27 cellular contexts compared by ENCODE assay signal in genomic region chr17:6551356-6551755, GRCh38. TPM values are rescaled to one million over a fixed set of nuclear protein-coding genes. Genes with fewer than 3 reads are reported as not detected.
DNase-seq lines count a peak whose midpoint lies in the region; ATAC-seq, FAIRE-seq and TF ChIP-seq lines count a peak whose summit lies in the region.
"Had no signal": no experiment of that assay in that cellular context is flagged by ENCODE, and none has a peak within 500 bp of the region (broad histone marks: within the 10 kb centered on the region; RNA-seq: fewer than 3 reads in every experiment).

No MANE protein-coding gene starts in this region.

- H3K4me2 ChIP-seq in keratinocyte (ENCODE audit: control insufficient read depth, extremely low read depth, insufficient read depth, low read depth, low read length), result peak overlapping the region; percentile 85
- H3K4me2 ChIP-seq: GM23338, neural progenitor cell, smooth muscle cell had no signal

- no peaks in the 10 kb centered on the region for H3K9me3 ChIP-seq in keratinocyte (ENCODE audit: control insufficient read depth, low read depth, low read length)
- H3K9me3 ChIP-seq in suprapubic skin, result no peaks in the 10 kb centered on the region
- H3K9me3 ChIP-seq: adrenal gland, pancreas, tibial artery had no signal

- CTCF ChIA-PET in Calu3 (lab: Charles Lee), result no interaction called here
- CTCF ChIA-PET in activated CD4-positive, alpha-beta memory T cell treated with anti-CD3 and anti-CD28 coated beads for 36 hours (lab: Charles Lee), result no interaction called here

- H3K9me3 Mint-ChIP-seq in Calu3 (ENCODE audit: low read depth, unreplicated experiment), result no peaks in the 10 kb centered on the region
- H3K9me3 Mint-ChIP-seq in activated CD4-positive, alpha-beta memory T cell treated with anti-CD3 and anti-CD28 coated beads for 36 hours, result no peaks in the 10 kb centered on the region
- H3K9me3 Mint-ChIP-seq: activated T-helper 1 cell treated with anti-CD3 and anti-CD28 coated beads, Interleukin-12 subunit alpha, Interleukin-12 subunit beta, Interleukin-2, Interleukin-4 antibody, amounts not matched to agents 30 ng/mL and 10 ng/mL and 1 ng/mL, durations not matched to agents 14 hours and 24 hours and 36 hours; GM23338; IgD-negative memory B cell; immature natural killer cell; neural progenitor cell; stimulated activated naive CD8-positive, alpha-beta T cell treated with anti-CD3 and anti-CD28 coated beads, Interleukin-15, Interleukin-2, amounts not matched to agents 100 ng/mL and 50 ng/mL, for 24 hours had no signal

- peak overlapping the region; percentile 94 for H3K27ac Mint-ChIP-seq in Calu3 (ENCODE audit: unreplicated experiment)
- H3K27ac Mint-ChIP-seq in activated CD4-positive, alpha-beta memory T cell treated with anti-CD3 and anti-CD28 coated beads for 36 hours, result no peak overlapping the region
- H3K27ac Mint-ChIP-seq: activated T-helper 1 cell treated with anti-CD3 and anti-CD28 coated beads, Interleukin-12 subunit alpha, Interleukin-12 subunit beta, Interleukin-2, Interleukin-4 antibody, amounts not matched to agents 30 ng/mL and 10 ng/mL and 1 ng/mL, durations not matched to agents 14 hours and 24 hours and 36 hours; GM23338; IgD-negative memory B cell; immature natural killer cell; neural progenitor cell; stimulated activated naive CD8-positive, alpha-beta T cell treated with anti-CD3 and anti-CD28 coated beads, Interleukin-15, Interleukin-2, amounts not matched to agents 100 ng/mL and 50 ng/mL, for 24 hours had no signal

- TF ChIP-seq POLR2A in suprapubic skin (IDR thresholded peaks at IDR 0.05), result no peak

- no peak for FAIRE-seq in bronchial epithelial cell (lab: Jason Lieb, UNC)
- FAIRE-seq in keratinocyte (lab: Jason Lieb, UNC), result no peak
- FAIRE-seq: pancreas had no signal

- 41% methylated on average over 5 of the region's 5 CpGs for WGBS in suprapubic skin

- no peak for ATAC-seq in GM21528 (IDR thresholded peaks at IDR 0.05; ENCODE audit: low FRiP score, unreplicated experiment)
- no peak for ATAC-seq in Right ventricle myocardium superior (ENCODE audit: poor library complexity)
- ATAC-seq: GM23338 had no signal

- peak overlapping the region; percentile 80 for H3K9ac ChIP-seq in keratinocyte (ENCODE audit: control insufficient read depth, extremely low read depth, insufficient read depth, low read length)
- H3K9ac ChIP-seq: neural progenitor cell had no signal

- peaks cover 31% of the 10 kb centered on the region for H3K36me3 Mint-ChIP-seq in Calu3 (ENCODE audit: insufficient read depth, unreplicated experiment)
- no peaks in the 10 kb centered on the region for H3K36me3 Mint-ChIP-seq in activated CD4-positive, alpha-beta memory T cell treated with anti-CD3 and anti-CD28 coated beads for 36 hours
- H3K36me3 Mint-ChIP-seq: CD4-positive, CD25-positive, alpha-beta regulatory T cell; IgD-negative memory B cell; immature natural killer cell; neural progenitor cell had no signal

- H3K27ac ChIP-seq in keratinocyte (ENCODE audit: control insufficient read depth, insufficient read depth, low read length), result peak overlapping the region; percentile 94
- peak overlapping the region; percentile 62 for H3K27ac ChIP-seq in suprapubic skin
- no peak overlapping the region for H3K27ac ChIP-seq in coronary artery
- H3K27ac ChIP-seq: adrenal gland, neural progenitor cell, tibial artery had no signal

- intact Hi-C loops in Calu3 (cut with micrococcal nuclease; ENCODE audit: unreplicated experiment) (loop anchor here (5.0 kb wide), 2 partner anchors 44 to 79 kb away; no protein-coding TSS in a partner anchor), Right ventricle myocardium superior (cut with DNase I) (loop anchor here (10.0 kb wide), 1 partner anchor 77 kb away; no protein-coding TSS in a partner anchor)
- intact Hi-C loops in activated CD4-positive, alpha-beta memory T cell treated with anti-CD3 and anti-CD28 coated beads for 36 hours (cut with micrococcal nuclease), result no loop called here

- DNase-seq in Calu3 (no peak), bronchial epithelial cell (ENCODE audit: low read depth) (peak; percentile 90), keratinocyte (ENCODE audit: low read depth, low spot score) (peak; percentile 66), suprapubic skin (ENCODE audit: low spot score in 2 of 2) (no peak), coronary artery (ENCODE audit: low spot score) (no peak), Right ventricle myocardium superior (no peak)
- no peak for DNase-seq in activated CD4-positive, alpha-beta memory T cell treated with anti-CD3 and anti-CD28 coated beads for 36 hours
- DNase-seq: activated CD4-positive, alpha-beta T cell treated with anti-CD3 and anti-CD28 coated beads, Interleukin-2, amount 50 U/mL, for 48 hours; activated CD4-positive, CD25-positive, alpha-beta regulatory T cell treated with anti-CD3 and anti-CD28 coated beads, Interleukin-2, amount 50 U/mL, for 72 hours; activated naive CD4-positive, alpha-beta T cell treated with Interleukin-2 at 50 U/mL for 16 hours; adrenal gland; CD4-positive, CD25-positive, alpha-beta regulatory T cell; immature natural killer cell; mesendoderm; NCI-H1048; NCI-H1694; stimulated activated CD4-positive, alpha-beta T cell treated with anti-CD3 and anti-CD28 coated beads, Interleukin-1b, Interleukin-23, amount 100 ng/mL, for 48 hours; T-helper 2 cell; tibial artery had no signal

- H3K27me3 ChIP-seq in bronchial epithelial cell (ENCODE audit: control insufficient read depth, insufficient read depth, low read length) (no peaks in the 10 kb centered on the region), keratinocyte (ENCODE audit: control insufficient read depth, extremely low read depth, insufficient read depth, low read length) (no peaks in the 10 kb centered on the region), suprapubic skin (peaks cover 5% of the 10 kb centered on the region)
- H3K27me3 ChIP-seq: adrenal gland, pancreas had no signal

- H3K36me3 ChIP-seq in bronchial epithelial cell (ENCODE audit: control insufficient read depth, insufficient read depth, low read length) (peaks cover 9% of the 10 kb centered on the region), keratinocyte (ENCODE audit: control insufficient read depth in 2 of 2, extremely low read depth in 1 of 2, insufficient read depth in 2 of 2, low read length in 2 of 2) (no peaks in the 10 kb centered on the region), suprapubic skin (no peaks in the 10 kb centered on the region)
- H3K36me3 ChIP-seq: adrenal gland, neural progenitor cell, pancreas, tibial artery had no signal

- dilution Hi-C loops in keratinocyte (cut with MboI; ENCODE audit: extremely low pct_ligation_motif_present, low sequenced_read_pairs), result no loop called here

- H3K4me1 ChIP-seq in keratinocyte (ENCODE audit: control insufficient read depth, extremely low read depth, insufficient read depth, low read length) (peaks cover 61% of the 10 kb centered on the region), suprapubic skin (peaks cover 68% of the 10 kb centered on the region)
- H3K4me1 ChIP-seq: pancreas had no signal

- H3K27me3 Mint-ChIP-seq in Calu3 (ENCODE audit: unreplicated experiment), result no peaks in the 10 kb centered on the region
- H3K27me3 Mint-ChIP-seq in activated CD4-positive, alpha-beta memory T cell treated with anti-CD3 and anti-CD28 coated beads for 36 hours, result peaks cover 24% of the 10 kb centered on the region

- no peak for TF ChIP-seq EP300 in suprapubic skin (IDR thresholded peaks at IDR 0.05)

- H3K9me1 ChIP-seq in keratinocyte (ENCODE audit: control insufficient read depth, extremely low read depth, insufficient read depth, low read length), result no peaks in the 10 kb centered on the region

- H3K4me1 Mint-ChIP-seq in Calu3 (ENCODE audit: low read depth, unreplicated experiment), result peaks cover 20% of the 10 kb centered on the region
- H3K4me1 Mint-ChIP-seq in activated CD4-positive, alpha-beta memory T cell treated with anti-CD3 and anti-CD28 coated beads for 36 hours (ENCODE audit: low read depth), result peaks cover 17% of the 10 kb centered on the region

- BruUV-seq in Calu3 (replicated peaks; lab: Mats Ljungman, UMichigan), result no TSS peak

- no peaks in the 10 kb centered on the region for H3K79me2 ChIP-seq in keratinocyte (ENCODE audit: control insufficient read depth, insufficient read depth, low read length)

- H3K4me3 Mint-ChIP-seq in Calu3 (ENCODE audit: low read depth, unreplicated experiment), result no peak overlapping the region
- no peak overlapping the region for H3K4me3 Mint-ChIP-seq in activated CD4-positive, alpha-beta memory T cell treated with anti-CD3 and anti-CD28 coated beads for 36 hours
- H3K4me3 Mint-ChIP-seq: activated T-helper 1 cell treated with anti-CD3 and anti-CD28 coated beads, Interleukin-12 subunit alpha, Interleukin-12 subunit beta, Interleukin-2, Interleukin-4 antibody, amounts not matched to agents 30 ng/mL and 10 ng/mL and 1 ng/mL, durations not matched to agents 14 hours and 24 hours and 36 hours; CD4-positive, CD25-positive, alpha-beta regulatory T cell; GM23338; IgD-negative memory B cell; immature natural killer cell; neural progenitor cell; stimulated activated naive CD8-positive, alpha-beta T cell treated with anti-CD3 and anti-CD28 coated beads, Interleukin-15, Interleukin-2, amounts not matched to agents 100 ng/mL and 50 ng/mL, for 24 hours had no signal

- no peak for TF ChIP-seq CTCF in Calu3 (IDR thresholded peaks at IDR 0.05; ENCODE audit: unreplicated experiment)
- no peak for TF ChIP-seq CTCF in bronchial epithelial cell (IDR thresholded peaks at IDR 0.05; ENCODE audit: insufficient read depth, low read length, severe bottlenecking)
- no peak for TF ChIP-seq CTCF in keratinocyte (optimal IDR thresholded peaks at IDR 0.05 in 1 of 3, IDR thresholded peaks at IDR 0.05 in 1 of 3, conservative IDR thresholded peaks at IDR 0.05 in 1 of 3; ENCODE audit: extremely low read depth in 1 of 3, insufficient read depth in 2 of 3, low read length in 3 of 3)
- TF ChIP-seq CTCF in suprapubic skin (IDR thresholded peaks at IDR 0.05), result no peak
- TF ChIP-seq CTCF in coronary artery (IDR thresholded peaks at IDR 0.05), result no peak

- H2AFZ ChIP-seq in keratinocyte (ENCODE audit: control insufficient read depth, low read length), result no peak overlapping the region
- H2AFZ ChIP-seq: GM23338, neural progenitor cell had no signal

- no peak overlapping the region for H3K4me3 ChIP-seq in bronchial epithelial cell (ENCODE audit: low read depth, low read length)
- H3K4me3 ChIP-seq in keratinocyte (ENCODE audit: control insufficient read depth in 2 of 3, extremely low read depth in 1 of 3, insufficient read depth in 2 of 3, low read depth in 1 of 3, low read length in 3 of 3), result no peak overlapping the region
- no peak overlapping the region for H3K4me3 ChIP-seq in suprapubic skin
- H3K4me3 ChIP-seq in coronary artery, result no peak overlapping the region
- H3K4me3 ChIP-seq: adrenal gland, GM23338, neural progenitor cell, pancreas, smooth muscle cell, tibial artery had no signal

- POLR2A ChIA-PET in activated CD4-positive, alpha-beta memory T cell treated with anti-CD3 and anti-CD28 coated beads for 36 hours (lab: Charles Lee), result no interaction called here

- peaks cover 3% of the 10 kb centered on the region for H4K20me1 ChIP-seq in keratinocyte (ENCODE audit: control insufficient read depth, extremely low read depth, insufficient read depth, low read length)

RNA-seq across cellular contexts. Expression of gene PITPNM3, which starts 5.0 kb away (rescaled TPM):
- total RNA-seq in Calu3 (2022) (10.3 and 10.7 TPM in 2 replicates), bronchial epithelial cell (25.0 and 42.9 TPM in 2 replicates), suprapubic skin (10 to 100 TPM; 16.4 to 31.1 (median 19.2) TPM), Right ventricle myocardium superior (0.27 TPM)
- 7.7 to 13.6 TPM (median 8.3 TPM) in 3 replicates for polyA plus RNA-seq in keratinocyte
- polyA plus RNA-seq in keratinocyte (2011; ENCODE audit: low read depth), result 4.5 TPM
- polyA plus RNA-seq in keratinocyte (2011; cell fraction: cytosol; rRNA removed), result 7.1 and 10.9 TPM in 2 replicates
- polyA plus RNA-seq in keratinocyte (2011; cell fraction: nucleus; rRNA removed), result 19.5 and 25.2 TPM in 2 replicates
- polyA plus RNA-seq in keratinocyte (2012; ENCODE audit: low replicate concordance), result 9.0 and 9.4 TPM in 2 replicates
- 11.0 to 20.7 TPM (median 16.5 TPM) in 3 replicates for polyA minus RNA-seq in keratinocyte
- polyA minus RNA-seq in keratinocyte (2011; cell fraction: cytosol; rRNA and poly(A)+ RNA removed), result 16.3 TPM
- 15.8 and 17.8 TPM in 2 replicates for polyA minus RNA-seq in keratinocyte (2011; cell fraction: nucleus; rRNA and poly(A)+ RNA removed)
- under 1 TPM; 0.41 to 0.48 TPM for total RNA-seq in activated CD4-positive, alpha-beta memory T cell treated with anti-CD3 and anti-CD28 coated beads for 36 hours
- polyA plus RNA-seq: IgD-negative memory B cell had no signal

Comparison
In these comparisons a context has a peak if more than half of its experiments do, and no peak if none do; other contexts are left out.
1. DNase-seq: peak in bronchial epithelial cell (single experiment) and keratinocyte (single experiment); none in Calu3 (single experiment), suprapubic skin (0 of 2), activated CD4-positive, alpha-beta memory T cell treated with anti-CD3 and anti-CD28 coated beads for 36 hours (single experiment), coronary artery (single experiment) and Right ventricle myocardium superior (single experiment).
2. H3K27ac ChIP-seq: peak in keratinocyte (single experiment) and suprapubic skin (single experiment); none in coronary artery (0 of 2).